In the genomic region with DNA sequence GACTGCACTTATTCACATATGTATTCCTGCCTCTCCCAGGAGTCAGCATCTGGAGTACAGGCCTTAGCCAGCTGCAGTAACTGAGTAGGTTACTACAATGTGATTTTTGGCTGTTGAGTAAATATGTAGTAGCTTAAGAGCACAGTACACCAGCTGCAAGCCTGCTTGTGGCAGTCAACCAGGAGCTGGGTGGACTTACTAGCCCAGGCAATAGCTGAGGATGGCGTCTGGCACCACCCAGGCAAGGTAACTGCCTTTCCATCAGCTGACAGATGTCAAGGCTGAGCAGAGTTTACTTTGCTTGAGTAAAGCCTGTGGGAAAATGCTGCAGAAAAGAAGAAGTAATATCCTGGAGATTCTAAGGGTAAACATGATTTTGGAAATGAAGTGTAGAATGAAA, we compare ENCODE assay signal across 1 cellular context.
TF ChIP-seq lines count a peak whose summit lies in the region.

No MANE protein-coding gene starts in this region.

TF ChIP-seq in HepG2, 621 proteins besides CTCF, POLR2A, EP300 and RAD21:
- TF ChIP-seq THAP11 (CRISPR knock-in tag; IDR thresholded peaks at IDR 0.05), result no peak
- TF ChIP-seq, protein P1, sequence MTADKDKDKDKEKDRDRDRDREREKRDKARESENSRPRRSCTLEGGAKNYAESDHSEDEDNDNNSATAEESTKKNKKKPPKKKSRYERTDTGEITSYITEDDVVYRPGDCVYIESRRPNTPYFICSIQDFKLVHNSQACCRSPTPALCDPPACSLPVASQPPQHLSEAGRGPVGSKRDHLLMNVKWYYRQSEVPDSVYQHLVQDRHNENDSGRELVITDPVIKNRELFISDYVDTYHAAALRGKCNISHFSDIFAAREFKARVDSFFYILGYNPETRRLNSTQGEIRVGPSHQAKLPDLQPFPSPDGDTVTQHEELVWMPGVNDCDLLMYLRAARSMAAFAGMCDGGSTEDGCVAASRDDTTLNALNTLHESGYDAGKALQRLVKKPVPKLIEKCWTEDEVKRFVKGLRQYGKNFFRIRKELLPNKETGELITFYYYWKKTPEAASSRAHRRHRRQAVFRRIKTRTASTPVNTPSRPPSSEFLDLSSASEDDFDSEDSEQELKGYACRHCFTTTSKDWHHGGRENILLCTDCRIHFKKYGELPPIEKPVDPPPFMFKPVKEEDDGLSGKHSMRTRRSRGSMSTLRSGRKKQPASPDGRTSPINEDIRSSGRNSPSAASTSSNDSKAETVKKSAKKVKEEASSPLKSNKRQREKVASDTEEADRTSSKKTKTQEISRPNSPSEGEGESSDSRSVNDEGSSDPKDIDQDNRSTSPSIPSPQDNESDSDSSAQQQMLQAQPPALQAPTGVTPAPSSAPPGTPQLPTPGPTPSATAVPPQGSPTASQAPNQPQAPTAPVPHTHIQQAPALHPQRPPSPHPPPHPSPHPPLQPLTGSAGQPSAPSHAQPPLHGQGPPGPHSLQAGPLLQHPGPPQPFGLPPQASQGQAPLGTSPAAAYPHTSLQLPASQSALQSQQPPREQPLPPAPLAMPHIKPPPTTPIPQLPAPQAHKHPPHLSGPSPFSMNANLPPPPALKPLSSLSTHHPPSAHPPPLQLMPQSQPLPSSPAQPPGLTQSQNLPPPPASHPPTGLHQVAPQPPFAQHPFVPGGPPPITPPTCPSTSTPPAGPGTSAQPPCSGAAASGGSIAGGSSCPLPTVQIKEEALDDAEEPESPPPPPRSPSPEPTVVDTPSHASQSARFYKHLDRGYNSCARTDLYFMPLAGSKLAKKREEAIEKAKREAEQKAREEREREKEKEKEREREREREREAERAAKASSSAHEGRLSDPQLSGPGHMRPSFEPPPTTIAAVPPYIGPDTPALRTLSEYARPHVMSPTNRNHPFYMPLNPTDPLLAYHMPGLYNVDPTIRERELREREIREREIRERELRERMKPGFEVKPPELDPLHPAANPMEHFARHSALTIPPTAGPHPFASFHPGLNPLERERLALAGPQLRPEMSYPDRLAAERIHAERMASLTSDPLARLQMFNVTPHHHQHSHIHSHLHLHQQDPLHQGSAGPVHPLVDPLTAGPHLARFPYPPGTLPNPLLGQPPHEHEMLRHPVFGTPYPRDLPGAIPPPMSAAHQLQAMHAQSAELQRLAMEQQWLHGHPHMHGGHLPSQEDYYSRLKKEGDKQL (CRISPR knock-in tag; IDR thresholded peaks at IDR 0.05; ENCODE audit: low read depth), result no peak
- TF ChIP-seq, protein P2, sequence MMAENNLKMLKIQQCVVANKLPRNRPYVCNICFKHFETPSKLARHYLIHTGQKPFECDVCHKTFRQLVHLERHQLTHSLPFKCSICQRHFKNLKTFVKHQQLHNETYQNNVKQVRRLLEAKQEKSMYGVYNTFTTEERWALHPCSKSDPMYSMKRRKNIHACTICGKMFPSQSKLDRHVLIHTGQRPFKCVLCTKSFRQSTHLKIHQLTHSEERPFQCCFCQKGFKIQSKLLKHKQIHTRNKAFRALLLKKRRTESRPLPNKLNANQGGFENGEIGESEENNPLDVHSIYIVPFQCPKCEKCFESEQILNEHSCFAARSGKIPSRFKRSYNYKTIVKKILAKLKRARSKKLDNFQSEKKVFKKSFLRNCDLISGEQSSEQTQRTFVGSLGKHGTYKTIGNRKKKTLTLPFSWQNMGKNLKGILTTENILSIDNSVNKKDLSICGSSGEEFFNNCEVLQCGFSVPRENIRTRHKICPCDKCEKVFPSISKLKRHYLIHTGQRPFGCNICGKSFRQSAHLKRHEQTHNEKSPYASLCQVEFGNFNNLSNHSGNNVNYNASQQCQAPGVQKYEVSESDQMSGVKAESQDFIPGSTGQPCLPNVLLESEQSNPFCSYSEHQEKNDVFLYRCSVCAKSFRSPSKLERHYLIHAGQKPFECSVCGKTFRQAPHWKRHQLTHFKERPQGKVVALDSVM (CRISPR knock-in tag; IDR thresholded peaks at IDR 0.05), result no peak
